15 cellular contexts compared by ENCODE assay signal in the genomic region with DNA sequence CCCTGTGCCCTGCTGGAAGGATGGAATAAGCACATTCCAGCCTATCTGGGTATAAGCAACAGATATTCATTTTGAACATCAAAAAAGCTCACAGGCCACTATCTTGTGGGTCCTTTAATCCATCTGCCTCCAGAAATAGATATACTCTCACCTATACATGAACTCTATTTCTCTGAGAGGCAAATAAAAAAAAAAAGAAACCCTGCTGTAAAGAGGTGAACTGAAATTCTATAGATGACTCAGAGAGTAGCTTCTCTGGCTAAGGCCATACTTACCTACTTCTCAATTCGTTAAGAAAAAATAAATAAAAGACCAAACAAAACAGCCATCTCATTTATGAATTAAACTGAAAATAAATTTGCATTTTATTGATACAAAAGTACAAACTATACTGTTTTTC.
DNase-seq lines count a peak whose midpoint lies in the region; ATAC-seq lines count a peak whose summit lies in the region.
"Had no signal": no experiment of that assay in that cellular context is flagged by ENCODE, and none has a peak within 500 bp of the region (broad histone marks: within the 10 kb centered on the region; RNA-seq: fewer than 3 reads in every experiment).

No MANE protein-coding gene starts in this region.

- H3K27ac Mint-ChIP-seq in activated CD4-positive, alpha-beta memory T cell treated with anti-CD3 and anti-CD28 coated beads for 36 hours, result no peak overlapping the region
- H3K27ac Mint-ChIP-seq: B cell had no signal

- H3K27me3 Mint-ChIP-seq in activated CD4-positive, alpha-beta memory T cell treated with anti-CD3 and anti-CD28 coated beads for 36 hours, result no peaks in the 10 kb centered on the region
- H3K27me3 Mint-ChIP-seq: B cell had no signal

- no peak for DNase-seq in DMS153 (lab: John Stamatoyannopoulos, UW)
- no peak for DNase-seq in activated naive CD4-positive, alpha-beta T cell (lab: John Stamatoyannopoulos, UW)
- no peak for DNase-seq in activated CD4-positive, alpha-beta memory T cell treated with anti-CD3 and anti-CD28 coated beads for 36 hours
- no peak for DNase-seq in NCI-H446 (lab: John Stamatoyannopoulos, UW)
- DNase-seq: activated CD8-positive, alpha-beta memory T cell treated with anti-CD3 and anti-CD28 coated beads, Interleukin-2, amount 50 U/mL, for 4 hours; DND-41; hippocampal formation; SHP77; sigmoid colon had no signal

- H3K9me3 Mint-ChIP-seq in activated CD4-positive, alpha-beta memory T cell treated with anti-CD3 and anti-CD28 coated beads for 36 hours, result peaks cover 4% of the 10 kb centered on the region

- ATAC-seq in GM18508 (IDR thresholded peaks at IDR 0.05; ENCODE audit: insufficient read depth, unreplicated experiment), result peak; percentile 99
- peak; percentile 93 for ATAC-seq in GM19463 (IDR thresholded peaks at IDR 0.05; ENCODE audit: unreplicated experiment)
- ATAC-seq in HG02798 (IDR thresholded peaks at IDR 0.05; ENCODE audit: poor library complexity, unreplicated experiment), result peak; percentile 64
- ATAC-seq in HG03460 (IDR thresholded peaks at IDR 0.05; ENCODE audit: unreplicated experiment), result peak; percentile 88
- ATAC-seq: esophagus mucosa had no signal

- POLR2A ChIA-PET in activated CD4-positive, alpha-beta memory T cell treated with anti-CD3 and anti-CD28 coated beads for 36 hours (lab: Charles Lee), result no interaction called here

- no peak overlapping the region for H3K4me3 Mint-ChIP-seq in activated CD4-positive, alpha-beta memory T cell treated with anti-CD3 and anti-CD28 coated beads for 36 hours
- H3K4me3 Mint-ChIP-seq: B cell had no signal

- peaks cover 33% of the 10 kb centered on the region for H3K36me3 Mint-ChIP-seq in activated CD4-positive, alpha-beta memory T cell treated with anti-CD3 and anti-CD28 coated beads for 36 hours

- no peaks in the 10 kb centered on the region for H3K4me1 Mint-ChIP-seq in activated CD4-positive, alpha-beta memory T cell treated with anti-CD3 and anti-CD28 coated beads for 36 hours (ENCODE audit: low read depth)
- H3K4me1 Mint-ChIP-seq: B cell had no signal

- intact Hi-C loops in activated CD4-positive, alpha-beta memory T cell treated with anti-CD3 and anti-CD28 coated beads for 36 hours (cut with micrococcal nuclease), result no loop called here

- CTCF ChIA-PET in activated CD4-positive, alpha-beta memory T cell treated with anti-CD3 and anti-CD28 coated beads for 36 hours (lab: Charles Lee), result no interaction called here
